ENCODE assay signal across 8 cellular contexts in the genomic region with DNA sequence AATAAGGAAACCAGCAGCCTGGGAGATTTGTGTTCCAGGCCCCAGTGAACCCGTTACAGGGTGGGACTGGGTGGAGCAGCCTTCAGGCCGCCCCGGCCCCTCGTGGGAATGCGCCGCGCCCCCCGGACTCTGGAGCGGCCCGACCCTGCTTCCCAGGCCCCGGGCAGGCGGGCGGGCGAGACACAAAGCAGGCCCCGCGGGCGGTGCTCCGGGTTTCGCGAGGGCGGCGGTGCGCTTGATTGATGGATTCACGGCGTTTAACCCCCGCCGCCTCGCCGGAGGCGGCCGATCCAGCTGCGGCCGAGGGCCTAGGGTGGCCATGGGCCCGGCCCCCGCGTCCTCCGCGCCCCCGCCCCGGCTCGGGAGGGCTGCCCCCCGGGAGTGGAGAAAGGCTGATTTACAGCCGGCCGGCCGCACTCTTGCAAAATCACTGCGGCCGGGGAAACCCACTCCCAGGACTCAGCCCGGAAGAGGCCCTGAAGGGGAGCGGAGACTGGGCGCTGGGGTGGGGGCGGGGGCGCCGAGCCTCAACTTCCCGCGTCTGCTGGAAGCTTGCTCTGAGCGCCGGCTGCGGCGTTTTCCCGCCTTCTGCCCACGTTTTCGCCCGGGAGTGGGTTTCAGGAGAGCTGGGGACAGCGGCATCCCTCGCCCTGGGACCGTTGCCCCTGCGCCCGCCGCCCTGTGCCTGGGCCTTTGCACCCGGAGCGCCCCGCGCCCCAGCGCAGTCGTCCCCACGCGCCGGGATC.
A peak's percentile ranks its signal among the peaks of the same experiment; 100 is the strongest.
DNase-seq lines count a peak whose midpoint lies in the region; ATAC-seq and TF ChIP-seq lines count a peak whose summit lies in the region.

No MANE protein-coding gene starts in this region.

- peak overlapping the region; percentile 5; the same call in 1 of the 2 replicates for H3K4me3 ChIP-seq in GM12864 (ENCODE audit: low read depth, low read length)
- H3K4me3 ChIP-seq in cardiac muscle cell = peak overlapping the region; percentile 9

- no peaks in the 10 kb centered on the region for H3K36me3 ChIP-seq in cardiac muscle cell

- no peak for DNase-seq in GM12864 (ENCODE audit: low read depth)
- peak; percentile 46 for DNase-seq in SW480 (ENCODE audit: low spot score)
- DNase-seq in cardiac muscle cell (ENCODE audit: low read depth in 1 of 2, low spot score in 1 of 2) = peak; percentile 66 to 67
- DNase-seq in sciatic nerve (ENCODE audit: low spot score) = peak; percentile 77
- DNase-seq in anterior cingulate cortex (lab: John Stamatoyannopoulos, UW) = no peak
- no peak for DNase-seq in activated CD4-positive, alpha-beta T cell treated with anti-CD3 and anti-CD28 coated beads for 4 hours

- H3K4me1 ChIP-seq in cardiac muscle cell (ENCODE audit: low read depth) = peaks cover 41% of the 10 kb centered on the region

- H3K27ac ChIP-seq in cardiac muscle cell = no peak overlapping the region

- intact Hi-C loops in sciatic nerve (cut with DNase I) = loop anchor here (5.0 kb wide), 1 partner anchor 590 kb away; no protein-coding TSS in a partner anchor

- TF ChIP-seq CTCF in GM12864 (IDR thresholded peaks at IDR 0.05; ENCODE audit: low read depth, low read length, missing control alignments) = no peak
- TF ChIP-seq CTCF in cardiac muscle cell (IDR thresholded peaks at IDR 0.05; ENCODE audit: low read depth, low read length) = no peak

- no peaks in the 10 kb centered on the region for H3K27me3 ChIP-seq in cardiac muscle cell

- ATAC-seq in sciatic nerve = peak; percentile 0
- no peak for ATAC-seq in HG02571 (IDR thresholded peaks at IDR 0.05; ENCODE audit: unreplicated experiment)
- ATAC-seq in HG02763 (IDR thresholded peaks at IDR 0.05; ENCODE audit: unreplicated experiment) = no peak

- no peaks in the 10 kb centered on the region for H3K9me3 ChIP-seq in cardiac muscle cell (ENCODE audit: low read depth)

Comparison
In these comparisons a context has a peak if more than half of its experiments do, and no peak if none do; other contexts are left out.
1. DNase-seq: peak in SW480 (single experiment), cardiac muscle cell (2 of 2) and sciatic nerve (single experiment); none in GM12864 (single experiment), anterior cingulate cortex (0 of 58) and activated CD4-positive, alpha-beta T cell treated with anti-CD3 and anti-CD28 coated beads for 4 hours (0 of 2).